ENCODE assay signal across 8 cellular contexts in the genomic region with DNA sequence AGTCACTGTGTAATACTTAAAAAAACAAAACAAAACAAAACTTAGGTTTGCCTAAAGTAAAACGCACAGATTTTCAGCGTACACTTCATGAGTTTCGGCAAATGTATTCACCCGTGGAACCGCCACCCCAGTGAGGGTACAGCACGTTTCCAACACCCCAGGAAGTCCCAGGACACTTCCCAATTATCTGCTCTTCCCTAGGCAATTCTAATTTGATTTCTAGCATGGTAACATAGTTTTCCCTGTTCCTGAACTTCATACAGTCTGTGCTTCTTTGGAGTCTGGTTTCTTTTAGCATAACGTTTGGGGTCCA. TPM values are rescaled to one million over a fixed set of nuclear protein-coding genes. Genes with fewer than 3 reads are reported as not detected.
DNase-seq lines count a peak whose midpoint lies in the region; ATAC-seq and TF ChIP-seq lines count a peak whose summit lies in the region.

No MANE protein-coding gene starts in this region.

- intact Hi-C loops in sciatic nerve (cut with DNase I), result no loop called here

- H3K4me1 ChIP-seq in SJSA1 (replicated peaks), result peaks cover 25% of the 10 kb centered on the region

- H3K4me3 ChIP-seq in SJSA1, result peak overlapping the region; percentile 84
- peak overlapping the region; percentile 79 for H3K4me3 ChIP-seq in fibroblast of the aortic adventitia (ENCODE audit: low read depth, low read length)

- no peaks in the 10 kb centered on the region for H3K9me3 ChIP-seq in SJSA1 (replicated peaks)

- peaks cover 4% of the 10 kb centered on the region; the same call in 1 of the 2 replicates for H3K36me3 ChIP-seq in SJSA1

- no peak for TF ChIP-seq CTCF in fibroblast of the aortic adventitia (IDR thresholded peaks at IDR 0.05; ENCODE audit: insufficient read depth, low read length)

- DNase-seq in NCI-H2171 treated with DMSO at 0.1 percent for 48 hours (lab: John Stamatoyannopoulos, UW) (peak; percentile 20), NCI-H2171 (lab: John Stamatoyannopoulos, UW) (no peak), SJSA1 (ENCODE audit: low read depth in 1 of 2, low spot score in 2 of 2) (no peak), fibroblast of the aortic adventitia (ENCODE audit: low read depth) (no peak), sciatic nerve (ENCODE audit: low spot score) (no peak), NCI-H345 (lab: John Stamatoyannopoulos, UW) (no peak), KG1 (lab: John Stamatoyannopoulos, UW) (no peak)

- ATAC-seq in sciatic nerve (peak; percentile 7), GM21526 (IDR thresholded peaks at IDR 0.05; ENCODE audit: low FRiP score, unreplicated experiment) (no peak)

- H3K27me3 ChIP-seq in SJSA1 (replicated peaks), result no peaks in the 10 kb centered on the region

- H3K27ac ChIP-seq in SJSA1, result peak overlapping the region; percentile 76

RNA-seq across cellular contexts. Expression of a gene that starts 0.5 kb away (rescaled TPM):
- total RNA-seq in SJSA1 (2014; rRNA removed; shearing (Covaris generic)), result 36.8 and 51.2 TPM in 2 replicates
- 54.8 and 56.7 TPM in 2 replicates for total RNA-seq in fibroblast of the aortic adventitia (ENCODE audit: low replicate concordance)
- 151 TPM for total RNA-seq in sciatic nerve
